ENCODE assay signal across 8 cellular contexts in genomic region chr6:91276315-91276714, GRCh38.
DNase-seq lines count a peak whose midpoint lies in the region; ATAC-seq and TF ChIP-seq lines count a peak whose summit lies in the region.

No MANE protein-coding gene starts in this region.

- TF ChIP-seq CTCF in SK-N-SH (IDR thresholded peaks at IDR 0.05) (peak; percentile 52), progenitor cell of endocrine pancreas (IDR thresholded peaks at IDR 0.05; ENCODE audit: unreplicated experiment) (peak; percentile 61)

- H3K27me3 Mint-ChIP-seq in progenitor cell of endocrine pancreas: no peaks in the 10 kb centered on the region
- no peaks in the 10 kb centered on the region for H3K27me3 Mint-ChIP-seq in activated CD4-positive, alpha-beta T cell treated with anti-CD3 and anti-CD28 coated beads, Interleukin-2, amount 10 ng/mL, durations not matched to agents 24 days and 14 days

- H3K4me1 Mint-ChIP-seq in progenitor cell of endocrine pancreas (ENCODE audit: low read depth): no peaks in the 10 kb centered on the region
- H3K4me1 Mint-ChIP-seq in activated CD4-positive, alpha-beta T cell treated with anti-CD3 and anti-CD28 coated beads, Interleukin-2, amount 10 ng/mL, durations not matched to agents 24 days and 14 days: no peaks in the 10 kb centered on the region

- no peak overlapping the region for H3K27ac ChIP-seq in SK-N-SH (ENCODE audit: low read depth in 2 of 2, low read length in 1 of 2)
- no peak overlapping the region for H3K27ac ChIP-seq in right cardiac atrium (ENCODE audit: low read length)

- DNase-seq in NCI-H2107 treated with DMSO at 0.1 percent for 48 hours (lab: John Stamatoyannopoulos, UW; ENCODE audit: unreplicated experiment): peak; percentile 42
- DNase-seq in NCI-H2107 (lab: John Stamatoyannopoulos, UW): no peak
- peak; percentile 18 for DNase-seq in SK-N-SH
- no peak for DNase-seq in progenitor cell of endocrine pancreas (ENCODE audit: low spot score, unreplicated experiment)
- no peak for DNase-seq in right cardiac atrium
- no peak for DNase-seq in activated CD4-positive, alpha-beta T cell treated with anti-CD3 and anti-CD28 coated beads, Interleukin-2, amount 10 ng/mL, durations not matched to agents 24 days and 14 days

- H3K79me2 ChIP-seq in SK-N-SH (ENCODE audit: insufficient read depth): no peaks in the 10 kb centered on the region

- H3K27me3 ChIP-seq in SK-N-SH (ENCODE audit: insufficient read depth): no peaks in the 10 kb centered on the region
- H3K27me3 ChIP-seq in right cardiac atrium (ENCODE audit: control insufficient read depth, insufficient read depth): no peaks in the 10 kb centered on the region

- intact Hi-C loops in right cardiac atrium (cut with DNase I): no loop called here
- intact Hi-C loops in activated CD4-positive, alpha-beta T cell treated with anti-CD3 and anti-CD28 coated beads, Interleukin-2, amount 10 ng/mL, durations not matched to agents 24 days and 14 days (cut with micrococcal nuclease): no loop called here

- no peaks in the 10 kb centered on the region for H3K9me3 ChIP-seq in SK-N-SH
- H3K9me3 ChIP-seq in right cardiac atrium (ENCODE audit: control insufficient read depth, low read length): no peaks in the 10 kb centered on the region

- H4K20me1 ChIP-seq in SK-N-SH (ENCODE audit: insufficient read depth): no peaks in the 10 kb centered on the region

- 34% methylated on average over 2 of the region's 2 CpGs for WGBS in SK-N-SH (ENCODE audit: low lambda C conversion rate)
- WGBS in right cardiac atrium: 61% methylated on average over 2 of the region's 2 CpGs

- no peaks in the 10 kb centered on the region for H3K9me3 Mint-ChIP-seq in progenitor cell of endocrine pancreas (ENCODE audit: low read depth)
- H3K9me3 Mint-ChIP-seq in activated CD4-positive, alpha-beta T cell treated with anti-CD3 and anti-CD28 coated beads, Interleukin-2, amount 10 ng/mL, durations not matched to agents 24 days and 14 days: no peaks in the 10 kb centered on the region

- ATAC-seq in HG03457 (IDR thresholded peaks at IDR 0.05; ENCODE audit: unreplicated experiment): peak; percentile 72
- ATAC-seq in HG03175 (IDR thresholded peaks at IDR 0.05; ENCODE audit: unreplicated experiment): no peak
- no peak for ATAC-seq in right cardiac atrium

- POLR2A ChIA-PET in SK-N-SH (lab: Yijun Ruan, JAX): no interaction called here

- no peak overlapping the region for H3K9ac ChIP-seq in SK-N-SH

- TF ChIP-seq EP300 in SK-N-SH (IDR thresholded peaks at IDR 0.05; ENCODE audit: borderline replicate concordance in 1 of 2, low read depth in 1 of 2, low read length in 1 of 2): no peak

- no peak overlapping the region for H3K4me3 ChIP-seq in SK-N-SH (ENCODE audit: low read depth in 2 of 2, low read length in 1 of 2)
- no peak overlapping the region for H3K4me3 ChIP-seq in right cardiac atrium (ENCODE audit: low read length)

- H3K4me1 ChIP-seq in SK-N-SH (ENCODE audit: control insufficient read depth in 1 of 2, insufficient read depth in 2 of 2, low read depth in 1 of 2, low read length in 1 of 2) (no peaks in the 10 kb centered on the region; a peak in 1 of 4 replicates), right cardiac atrium (ENCODE audit: control insufficient read depth, insufficient read depth, low read length) (no peaks in the 10 kb centered on the region)

- no peak overlapping the region for H3K4me2 ChIP-seq in SK-N-SH

- no peak for TF ChIP-seq RAD21 in SK-N-SH (IDR thresholded peaks at IDR 0.05; ENCODE audit: low read length)

- no peak overlapping the region for H3K4me3 Mint-ChIP-seq in progenitor cell of endocrine pancreas (ENCODE audit: low read depth)
- no peak overlapping the region for H3K4me3 Mint-ChIP-seq in activated CD4-positive, alpha-beta T cell treated with anti-CD3 and anti-CD28 coated beads, Interleukin-2, amount 10 ng/mL, durations not matched to agents 24 days and 14 days

- H3F3A ChIP-seq in SK-N-SH (replicated peaks; ENCODE audit: insufficient read depth): no peaks in the 10 kb centered on the region

- H3K36me3 Mint-ChIP-seq in progenitor cell of endocrine pancreas (ENCODE audit: insufficient read depth): no peaks in the 10 kb centered on the region
- H3K36me3 Mint-ChIP-seq in activated CD4-positive, alpha-beta T cell treated with anti-CD3 and anti-CD28 coated beads, Interleukin-2, amount 10 ng/mL, durations not matched to agents 24 days and 14 days (ENCODE audit: low read depth): no peaks in the 10 kb centered on the region

- CTCF ChIA-PET in SK-N-SH (lab: Yijun Ruan, JAX): interaction anchor here (0.7 to 1.2 kb wide), 3 partner anchors 9 to 15 kb away, joined by 3 read pairs; no protein-coding TSS in a partner anchor

- H3K27ac Mint-ChIP-seq in progenitor cell of endocrine pancreas: no peak overlapping the region
- no peak overlapping the region for H3K27ac Mint-ChIP-seq in activated CD4-positive, alpha-beta T cell treated with anti-CD3 and anti-CD28 coated beads, Interleukin-2, amount 10 ng/mL, durations not matched to agents 24 days and 14 days

- H3K9me2 ChIP-seq in SK-N-SH: no peaks in the 10 kb centered on the region

- no peak overlapping the region for H2AFZ ChIP-seq in SK-N-SH (ENCODE audit: low read depth)

- no peaks in the 10 kb centered on the region for H3K36me3 ChIP-seq in SK-N-SH (replicated peaks in 1 of 2; ENCODE audit: control insufficient read depth in 1 of 2, insufficient read depth in 2 of 2, low read length in 1 of 2)

TF ChIP-seq in SK-N-SH, 30 proteins besides CTCF, POLR2A, EP300 and RAD21:
- TF ChIP-seq SMC3 (IDR thresholded peaks at IDR 0.05; ENCODE audit: low read depth, low read length) (peak; percentile 4; the same call in 1 of the 2 replicates), YY1 (IDR thresholded peaks at IDR 0.05; ENCODE audit: low read depth) (no peak), NRF1 (IDR thresholded peaks at IDR 0.05; ENCODE audit: low read depth, low read length) (no peak)

Comparison
In these comparisons a context has a peak if more than half of its experiments do, and no peak if none do; other contexts are left out.
1. DNase-seq: peak in NCI-H2107 treated with DMSO at 0.1 percent for 48 hours (single experiment) and SK-N-SH (single experiment); none in NCI-H2107 (single experiment), progenitor cell of endocrine pancreas (single experiment), right cardiac atrium (0 of 3) and activated CD4-positive, alpha-beta T cell treated with anti-CD3 and anti-CD28 coated beads, Interleukin-2, amount 10 ng/mL, durations not matched to agents 24 days and 14 days (single experiment).